In genomic region chr12:8794611-8795010, GRCh38 we compare ENCODE assay signal across 8 cellular contexts. TPM values are rescaled to one million over a fixed set of nuclear protein-coding genes. Genes with fewer than 3 reads are reported as not detected.
"Had no signal": no experiment of that assay in that cellular context is flagged by ENCODE, and none has a peak within 500 bp of the region (broad histone marks: within the 10 kb centered on the region; RNA-seq: fewer than 3 reads in every experiment).

No MANE protein-coding gene starts in this region.

RNA-seq across cellular contexts. Expression of gene A2ML1, which starts 27.8 kb away (rescaled TPM):
- total RNA-seq: OCI-LY7, Right ventricle myocardium inferior, Right ventricle myocardium superior, RPMI7951, SJCRH30, SJSA1, T-cell had no signal
- polyA plus RNA-seq: SK-N-SH had no signal
